Comparison of ENCODE assay signal across 24 cellular contexts in genomic region chr6:144849920-144850319, GRCh38.
DNase-seq lines count a peak whose midpoint lies in the region; ATAC-seq and TF ChIP-seq lines count a peak whose summit lies in the region.
"Had no signal": no experiment of that assay in that cellular context is flagged by ENCODE, and none has a peak within 500 bp of the region (broad histone marks: within the 10 kb centered on the region; RNA-seq: fewer than 3 reads in every experiment).

No MANE protein-coding gene starts in this region.

- peaks cover 31% of the 10 kb centered on the region for H3K36me3 Mint-ChIP-seq in activated naive CD4-positive, alpha-beta T cell treated with anti-CD3 and anti-CD28 coated beads, Interleukin-2, amount 50 U/mL, for 24 hours
- H3K36me3 Mint-ChIP-seq in activated naive CD4-positive, alpha-beta T cell treated with anti-CD3 and anti-CD28 coated beads, Interleukin-2, amount 50 U/mL, for 72 hours = peaks cover 9% of the 10 kb centered on the region in 2 donors
- H3K36me3 Mint-ChIP-seq in activated T-helper 17 cell treated with anti-CD3 and anti-CD28 coated beads, Interleukin-2, amount 50 U/mL, for 72 hours (ENCODE audit: low read depth) = peaks cover 46% of the 10 kb centered on the region
- peaks cover 17% of the 10 kb centered on the region for H3K36me3 Mint-ChIP-seq in stimulated activated effector memory CD8-positive, alpha-beta T cell treated with anti-CD3 and anti-CD28 coated beads, Interleukin-12 subunit alpha, Interleukin-12 subunit beta, amount 100 ng/mL, for 72 hours

- no peak overlapping the region for H2AFZ ChIP-seq in OCI-LY7 (ENCODE audit: low read length)

- H3K4me3 ChIP-seq in OCI-LY7 (ENCODE audit: low read depth, low read length, poor library complexity, severe bottlenecking) = no peak overlapping the region
- H3K4me3 ChIP-seq: SK-N-MC had no signal

- H3K9me3 Mint-ChIP-seq in activated naive CD4-positive, alpha-beta T cell treated with anti-CD3 and anti-CD28 coated beads, Interleukin-2, amount 50 U/mL, for 24 hours = no peaks in the 10 kb centered on the region
- peaks cover 0 to 13% of the 10 kb centered on the region in 2 donors for H3K9me3 Mint-ChIP-seq in activated naive CD4-positive, alpha-beta T cell treated with anti-CD3 and anti-CD28 coated beads, Interleukin-2, amount 50 U/mL, for 72 hours
- H3K9me3 Mint-ChIP-seq in activated T-helper 17 cell treated with anti-CD3 and anti-CD28 coated beads, Interleukin-2, amount 50 U/mL, for 72 hours = no peaks in the 10 kb centered on the region
- no peaks in the 10 kb centered on the region for H3K9me3 Mint-ChIP-seq in stimulated activated effector memory CD8-positive, alpha-beta T cell treated with anti-CD3 and anti-CD28 coated beads, Interleukin-12 subunit alpha, Interleukin-12 subunit beta, amount 100 ng/mL, for 72 hours
- H3K9me3 Mint-ChIP-seq: T-helper 1 cell treated with Interleukin-12 subunit alpha and Interleukin-12 subunit beta and Interleukin-4 antibody, amounts not matched to agents 30 μg/mL and 1 μg/mL, for 36 hours had no signal

- no peaks in the 10 kb centered on the region for H4K20me1 ChIP-seq in OCI-LY7 (ENCODE audit: insufficient read depth, low read length)

- no peaks in the 10 kb centered on the region for H3K9me2 ChIP-seq in OCI-LY7 (ENCODE audit: insufficient read depth, low read length)

- TF ChIP-seq CTCF in OCI-LY7 (conservative IDR thresholded peaks at IDR 0.05; ENCODE audit: low read length) = no peak

- no peaks in the 10 kb centered on the region for H3K9me3 ChIP-seq in OCI-LY7 (ENCODE audit: low read length)
- H3K9me3 ChIP-seq: BE2C had no signal

- no peaks in the 10 kb centered on the region for H3K4me1 ChIP-seq in OCI-LY7 (ENCODE audit: insufficient read depth, low read length, poor library complexity, severe bottlenecking)
- H3K4me1 ChIP-seq: BE2C had no signal

- ATAC-seq in activated naive CD4-positive, alpha-beta T cell treated with anti-CD3 and anti-CD28 coated beads, Interleukin-2, amount 50 U/mL, for 72 hours = no peak
- ATAC-seq in activated T-helper 17 cell treated with anti-CD3 and anti-CD28 coated beads, Interleukin-2, amount 50 U/mL, for 72 hours (replicated peaks) = no peak
- no peak for ATAC-seq in stimulated activated effector memory CD8-positive, alpha-beta T cell treated with anti-CD3 and anti-CD28 coated beads, Interleukin-12 subunit alpha, Interleukin-12 subunit beta, amount 100 ng/mL, for 72 hours
- no peak for ATAC-seq in GM19463 (IDR thresholded peaks at IDR 0.05; ENCODE audit: unreplicated experiment)
- ATAC-seq: Panc1 had no signal

- no peak overlapping the region for H3K27ac ChIP-seq in OCI-LY7 (ENCODE audit: low read depth, low read length, poor library complexity, severe bottlenecking)
- H3K27ac ChIP-seq: 22Rv1, SK-N-MC had no signal

- H3K27me3 Mint-ChIP-seq in activated naive CD4-positive, alpha-beta T cell treated with anti-CD3 and anti-CD28 coated beads, Interleukin-2, amount 50 U/mL, for 24 hours = no peaks in the 10 kb centered on the region
- H3K27me3 Mint-ChIP-seq in activated T-helper 17 cell treated with anti-CD3 and anti-CD28 coated beads, Interleukin-2, amount 50 U/mL, for 72 hours = no peaks in the 10 kb centered on the region
- H3K27me3 Mint-ChIP-seq: CD4-positive, CD25-positive, alpha-beta regulatory T cell had no signal

- H3K4me3 Mint-ChIP-seq in activated naive CD4-positive, alpha-beta T cell treated with anti-CD3 and anti-CD28 coated beads, Interleukin-2, amount 50 U/mL, for 24 hours = no peak overlapping the region
- no peak overlapping the region for H3K4me3 Mint-ChIP-seq in activated T-helper 17 cell treated with anti-CD3 and anti-CD28 coated beads, Interleukin-2, amount 50 U/mL, for 72 hours
- H3K4me3 Mint-ChIP-seq in stimulated activated effector memory CD8-positive, alpha-beta T cell treated with anti-CD3 and anti-CD28 coated beads, Interleukin-12 subunit alpha, Interleukin-12 subunit beta, amount 100 ng/mL, for 72 hours = no peak overlapping the region
- H3K4me3 Mint-ChIP-seq: CD4-positive, CD25-positive, alpha-beta regulatory T cell; T-helper 1 cell treated with Interleukin-12 subunit alpha and Interleukin-12 subunit beta and Interleukin-4 antibody, amounts not matched to agents 30 μg/mL and 1 μg/mL, for 36 hours had no signal

- BruUV-seq in OCI-LY7 (replicated peaks; lab: Mats Ljungman, UMichigan) = no TSS peak

- H3K79me2 ChIP-seq in OCI-LY7 (ENCODE audit: insufficient read depth, low read depth, low read length) = no peaks in the 10 kb centered on the region

- POLR2A ChIA-PET in OCI-LY7 (lab: Charles Lee) = no interaction called here

- no peak overlapping the region for H3K4me2 ChIP-seq in OCI-LY7 (ENCODE audit: low read length)

- CTCF ChIA-PET in OCI-LY7 (lab: Charles Lee; ENCODE audit: unreplicated experiment) = no interaction called here

- intact Hi-C loops in OCI-LY7 (cut with micrococcal nuclease; ENCODE audit: unreplicated experiment) = no loop called here

- H3K4me1 Mint-ChIP-seq in activated naive CD4-positive, alpha-beta T cell treated with anti-CD3 and anti-CD28 coated beads, Interleukin-2, amount 50 U/mL, for 24 hours = peaks cover 4% of the 10 kb centered on the region
- peaks cover 9% of the 10 kb centered on the region for H3K4me1 Mint-ChIP-seq in activated T-helper 17 cell treated with anti-CD3 and anti-CD28 coated beads, Interleukin-2, amount 50 U/mL, for 72 hours
- H3K4me1 Mint-ChIP-seq in stimulated activated effector memory CD8-positive, alpha-beta T cell treated with anti-CD3 and anti-CD28 coated beads, Interleukin-12 subunit alpha, Interleukin-12 subunit beta, amount 100 ng/mL, for 72 hours = peaks cover 12% of the 10 kb centered on the region

- H3K36me3 ChIP-seq in OCI-LY7 (ENCODE audit: insufficient read depth, low read length) = no peaks in the 10 kb centered on the region
- H3K36me3 ChIP-seq: BE2C had no signal

- DNase-seq in NCI-H2107 treated with DMSO at 0.1 percent for 48 hours (lab: John Stamatoyannopoulos, UW; ENCODE audit: unreplicated experiment) (peak; percentile 51), NCI-H2107 (lab: John Stamatoyannopoulos, UW) (no peak), OCI-LY7 (ENCODE audit: low spot score) (no peak)
- DNase-seq in activated naive CD4-positive, alpha-beta T cell treated with anti-CD3 and anti-CD28 coated beads, Interleukin-2, amount 50 U/mL, for 72 hours (ENCODE audit: low spot score in 2 of 2) = no peak
- no peak for DNase-seq in stimulated activated effector memory CD8-positive, alpha-beta T cell treated with anti-CD3 and anti-CD28 coated beads, Interleukin-12 subunit alpha, Interleukin-12 subunit beta, amount 100 ng/mL, for 72 hours (ENCODE audit: low spot score in 2 of 2)
- DNase-seq: BE2C; CD4-positive, CD25-positive, alpha-beta regulatory T cell; COR-L47; DMS53; KBM-7; MM.1S; NCI-H1417 treated with DMSO at 0.1 percent for 48 hours; NCI-H187 treated with DMSO at 0.1 percent for 48 hours; NCI-H2227 treated with DMSO at 0.1 percent for 48 hours; NCI-H510A treated with DMSO at 0.1 percent for 48 hours; NCI-H82; SIG-M5 had no signal

- peak overlapping the region; percentile 2 for H3K27ac Mint-ChIP-seq in activated naive CD4-positive, alpha-beta T cell treated with anti-CD3 and anti-CD28 coated beads, Interleukin-2, amount 50 U/mL, for 24 hours
- peak overlapping the region in 1 of 2 donors; percentile 86 for H3K27ac Mint-ChIP-seq in activated naive CD4-positive, alpha-beta T cell treated with anti-CD3 and anti-CD28 coated beads, Interleukin-2, amount 50 U/mL, for 72 hours
- peak overlapping the region; percentile 5 for H3K27ac Mint-ChIP-seq in activated T-helper 17 cell treated with anti-CD3 and anti-CD28 coated beads, Interleukin-2, amount 50 U/mL, for 72 hours
- H3K27ac Mint-ChIP-seq in stimulated activated effector memory CD8-positive, alpha-beta T cell treated with anti-CD3 and anti-CD28 coated beads, Interleukin-12 subunit alpha, Interleukin-12 subunit beta, amount 100 ng/mL, for 72 hours = peak overlapping the region; percentile 9
